8 cellular contexts compared by ENCODE assay signal in the genomic region with DNA sequence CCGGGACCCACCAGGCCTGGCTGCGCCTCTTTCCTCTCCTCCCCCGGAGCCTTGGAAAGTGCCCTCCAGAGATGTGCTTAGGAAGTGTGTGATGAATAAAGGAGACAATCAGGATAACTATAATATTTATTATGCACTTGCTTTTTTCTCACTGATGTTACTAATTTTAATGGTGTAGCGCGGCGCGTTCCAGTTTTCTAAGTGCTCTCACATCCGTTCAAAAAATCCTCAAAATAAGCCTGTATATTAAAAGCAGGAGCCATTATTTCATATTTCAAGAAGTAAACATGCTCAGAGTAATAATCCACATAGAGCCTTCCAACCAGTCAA. TPM values are rescaled to one million over a fixed set of nuclear protein-coding genes. Genes with fewer than 3 reads are reported as not detected.
DNase-seq lines count a peak whose midpoint lies in the region; ATAC-seq and TF ChIP-seq lines count a peak whose summit lies in the region.

No MANE protein-coding gene starts in this region.

- H3K79me2 ChIP-seq in ACC112 (ENCODE audit: control insufficient read depth, insufficient read depth, low read length, unreplicated experiment): peaks cover 11% of the 10 kb centered on the region
- H3K79me2 ChIP-seq in HCT116 (ENCODE audit: insufficient read depth, low read length): peaks cover 10% of the 10 kb centered on the region; the same call in 1 of the 2 replicates

- no peaks in the 10 kb centered on the region for H3K9me2 ChIP-seq in HCT116 (ENCODE audit: insufficient read depth)

- POLR2A ChIA-PET in HCT116 (lab: Charles Lee): interaction anchor here (1.5 kb wide), 1 partner anchor 72 kb away, joined by 4 read pairs; the partner anchor contains the start of gene IMPA2

- H3K36me3 ChIP-seq in ACC112 (ENCODE audit: insufficient read depth, low read length): no peaks in the 10 kb centered on the region
- H3K36me3 ChIP-seq in HCT116 (ENCODE audit: control insufficient read depth in 1 of 2, insufficient read depth in 2 of 2, low read length in 2 of 2): no peaks in the 10 kb centered on the region; a peak in 1 of 4 replicates
- no peaks in the 10 kb centered on the region for H3K36me3 ChIP-seq in ascending aorta
- peaks cover 0 to 9% (median 0%) of the 10 kb centered on the region in 4 donors for H3K36me3 ChIP-seq in right lobe of liver
- peaks cover 0 to 20% (median 4%) of the 10 kb centered on the region in 4 donors for H3K36me3 ChIP-seq in upper lobe of left lung

- peak overlapping the region; percentile 91 for H3K4me3 ChIP-seq in ACC112 (ENCODE audit: low read depth, low read length)
- peak overlapping the region; percentile 77 to 85 for H3K4me3 ChIP-seq in HCT116 (replicated peaks in 1 of 2; ENCODE audit: low read depth in 1 of 2, low read length in 2 of 2)
- peak overlapping the region; percentile 77 to 94 for H3K4me3 ChIP-seq in ascending aorta
- peak overlapping the region; percentile 76 to 91 (median 78) for H3K4me3 ChIP-seq in right lobe of liver
- peak overlapping the region; percentile 40 to 73 (median 60) for H3K4me3 ChIP-seq in upper lobe of left lung

- ATAC-seq in HCT116 (no peak), right lobe of liver (no peak), upper lobe of left lung (ENCODE audit: low FRiP score in 2 of 2) (no peak), sciatic nerve (no peak)

- 20% methylated on average over 6 of the region's 8 CpGs for WGBS in right lobe of liver (ENCODE audit: insufficient coverage, low coverage, low lambda C conversion rate, missing lambda C conversion rate)
- 3 to 6% methylated on average over 6 to 7 of the region's 8 CpGs for WGBS in upper lobe of left lung, 2 donors

- H3K9ac ChIP-seq in HCT116 (ENCODE audit: low read length): peak overlapping the region; percentile 79

- peak overlapping the region; percentile 96 for H2AFZ ChIP-seq in ACC112 (ENCODE audit: low read length, unreplicated experiment)
- peak overlapping the region; percentile 71 for H2AFZ ChIP-seq in HCT116 (ENCODE audit: low read depth, low read length, poor library complexity, severe bottlenecking)

- TF ChIP-seq RAD21 in HCT116 (IDR thresholded peaks at IDR 0.05; ENCODE audit: low read depth): no peak

- no peaks in the 10 kb centered on the region for H3K9me3 ChIP-seq in HCT116 (ENCODE audit: control insufficient read depth in 1 of 2, insufficient read depth in 1 of 2, low read depth in 1 of 2, low read length in 2 of 2)
- H3K9me3 ChIP-seq in ascending aorta: no peaks in the 10 kb centered on the region
- H3K9me3 ChIP-seq in right lobe of liver: no peaks in the 10 kb centered on the region
- no peaks in the 10 kb centered on the region for H3K9me3 ChIP-seq in upper lobe of left lung

- H3K4me1 ChIP-seq in ACC112 (ENCODE audit: control insufficient read depth, insufficient read depth, low read length, unreplicated experiment): peaks cover 5% of the 10 kb centered on the region
- H3K4me1 ChIP-seq in HCT116 (ENCODE audit: control insufficient read depth in 1 of 2, insufficient read depth in 2 of 2, low read length in 2 of 2): peaks cover 4 to 19% of the 10 kb centered on the region in 2 experiments; a peak in 3 of 4 replicates
- peaks cover 0 to 10% of the 10 kb centered on the region in 2 donors for H3K4me1 ChIP-seq in ascending aorta
- H3K4me1 ChIP-seq in right lobe of liver: peaks cover 0 to 26% (median 12%) of the 10 kb centered on the region in 4 donors
- H3K4me1 ChIP-seq in upper lobe of left lung: peaks cover 13 to 28% (median 16%) of the 10 kb centered on the region in 4 donors

- TF ChIP-seq CTCF in HCT116 (IDR thresholded peaks at IDR 0.05 in 2 of 3, conservative IDR thresholded peaks at IDR 0.05 in 1 of 3; ENCODE audit: borderline replicate concordance in 1 of 3, insufficient read depth in 1 of 3, low read depth in 2 of 3, low read length in 2 of 3) (no peak), ascending aorta (IDR thresholded peaks at IDR 0.05) (no peak), right lobe of liver (IDR thresholded peaks at IDR 0.05) (no peak), upper lobe of left lung (IDR thresholded peaks at IDR 0.05) (no peak)

- TF ChIP-seq EP300 in upper lobe of left lung (IDR thresholded peaks at IDR 0.05): no peak

- no TSS peak for BruUV-seq in HCT116 (replicated peaks; lab: Mats Ljungman, UMichigan)

- peak overlapping the region; percentile 81 for H3K4me2 ChIP-seq in HCT116 (ENCODE audit: low read length)

- H3K27me3 ChIP-seq in ACC112 (ENCODE audit: insufficient read depth, low read length) (no peaks in the 10 kb centered on the region), HCT116 (ENCODE audit: insufficient read depth, low read length) (no peaks in the 10 kb centered on the region), ascending aorta (no peaks in the 10 kb centered on the region), right lobe of liver (no peaks in the 10 kb centered on the region), upper lobe of left lung (no peaks in the 10 kb centered on the region)

- intact Hi-C loops in HCT116 (cut with micrococcal nuclease): loop anchor here (2.0 kb wide), 1 partner anchor 58 kb away; the partner anchor contains the start of gene CHMP1B
- intact Hi-C loops in ascending aorta (cut with DNase I): loop anchor here (5.0 kb wide), 2 partner anchors 468 to 973 kb away; partner anchors contain the start of genes AFG3L2 and PTPN2
- intact Hi-C loops in right lobe of liver (cut with DNase I): no loop called here
- intact Hi-C loops in sciatic nerve (cut with DNase I): no loop called here

- DNase-seq in HCT116 (ENCODE audit: low read depth, low spot score) (no peak), ascending aorta (ENCODE audit: low spot score in 2 of 2) (no peak), right lobe of liver (no peak), upper lobe of left lung (no peak), SKM-1 (lab: John Stamatoyannopoulos, UW; ENCODE audit: unreplicated experiment) (no peak), NCI-H1930 (lab: John Stamatoyannopoulos, UW) (no peak), sciatic nerve (ENCODE audit: low spot score) (no peak)

- H4K20me1 ChIP-seq in HCT116 (ENCODE audit: insufficient read depth): no peaks in the 10 kb centered on the region

- peak overlapping the region; percentile 92 for H3K27ac ChIP-seq in ACC112 (ENCODE audit: low read depth, low read length)
- H3K27ac ChIP-seq in HCT116 (ENCODE audit: low read depth, low read length): peak overlapping the region; percentile 91
- H3K27ac ChIP-seq in ascending aorta: peak overlapping the region; percentile 99 to 100
- H3K27ac ChIP-seq in right lobe of liver: peak overlapping the region; percentile 99 to 100 (median 100)
- peak overlapping the region; percentile 99 to 100 (median 100) for H3K27ac ChIP-seq in upper lobe of left lung

- CTCF ChIA-PET in HCT116 (lab: Charles Lee): no interaction called here

- TF ChIP-seq POLR2A in HCT116 (IDR thresholded peaks at IDR 0.05; ENCODE audit: borderline replicate concordance, extremely low read depth, insufficient read depth, insufficient read length) (no peak), right lobe of liver (IDR thresholded peaks at IDR 0.05) (no peak), upper lobe of left lung (IDR thresholded peaks at IDR 0.05) (no peak)

- RAD21 ChIA-PET in HCT116 (lab: Charles Lee; ENCODE audit: low non-redundant PET in 1 of 2, low total read pairs in 2 of 2, uncharacterized antibody in 2 of 2, unreplicated experiment in 2 of 2): no interaction called here

TF ChIP-seq in HCT116, 20 proteins besides CTCF, POLR2A, EP300 and RAD21:
- TF ChIP-seq SRF (IDR thresholded peaks at IDR 0.05; ENCODE audit: low read depth) (no peak), MAX (IDR thresholded peaks at IDR 0.05) (no peak), ZFX (IDR thresholded peaks at IDR 0.05) (no peak), ZNF274 (IDR thresholded peaks at IDR 0.05; ENCODE audit: low read depth, low read length) (no peak), ATF3 (IDR thresholded peaks at IDR 0.05) (no peak), JUND (IDR thresholded peaks at IDR 0.05) (no peak), CBX3 (IDR thresholded peaks at IDR 0.05; ENCODE audit: low read depth) (no peak)

RNA-seq across cellular contexts. Expression of gene MPPE1, which starts 0.9 kb away (rescaled TPM):
- total RNA-seq in HCT116 (2021; ENCODE audit: unreplicated experiment) (21.4 TPM), ascending aorta (18.9 TPM), right lobe of liver (10 to 100 TPM; 23.2 to 40.9 (median 30.7) TPM), upper lobe of left lung (100 to 1,000 TPM in 1 of 6 donors, 10 to 100 TPM in 5; 37.4 to 114 (median 75.3) TPM), sciatic nerve (41.6 TPM)
- polyA plus RNA-seq in HCT116 (2012): 12.1 and 12.4 TPM in 2 replicates

RNA-seq across cellular contexts. Expression of gene CHMP1B, which starts 57.8 kb away (rescaled TPM):
- total RNA-seq in HCT116 (2021; ENCODE audit: unreplicated experiment) (30.3 TPM), ascending aorta (25.5 TPM), right lobe of liver (10 to 100 TPM; 13.5 to 22.4 (median 18.2) TPM), upper lobe of left lung (10 to 100 TPM; 29.3 to 61.4 (median 50.0) TPM), sciatic nerve (27.1 TPM)
- 31.1 and 43.8 TPM in 2 replicates for polyA plus RNA-seq in HCT116 (2012)

Comparison
In these comparisons a context has a peak if more than half of its experiments do, and no peak if none do; other contexts are left out.
1. intact Hi-C loops: an anchor here in HCT116 (2.0 kb wide) and ascending aorta (5.0 kb wide); none called in right lobe of liver and sciatic nerve.